In the genomic region with DNA sequence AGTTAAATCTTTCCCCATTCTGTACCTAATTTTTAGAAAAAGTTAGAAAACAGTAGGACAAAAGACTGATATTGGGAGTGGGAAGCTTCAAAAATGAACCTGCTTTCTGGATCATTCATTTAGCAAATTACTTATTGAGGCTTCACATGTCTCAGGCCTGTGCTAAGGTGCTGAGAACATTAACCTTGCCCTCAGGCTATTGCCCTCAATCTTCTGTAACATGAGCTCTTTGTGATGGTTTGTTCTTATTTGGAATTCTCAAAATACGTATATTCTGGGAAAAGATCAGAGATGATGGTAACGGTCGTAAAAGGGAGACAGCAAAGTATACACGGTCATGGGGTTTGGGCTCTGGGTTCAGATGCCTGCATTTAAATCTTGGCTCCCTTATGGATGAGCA, we compare ENCODE assay signal across 1 cellular context.
TF ChIP-seq lines count a peak whose summit lies in the region.

No MANE protein-coding gene starts in this region.

TF ChIP-seq in H1, 55 proteins besides CTCF, POLR2A, EP300 and RAD21:
- TF ChIP-seq JUN (IDR thresholded peaks at IDR 0.05; ENCODE audit: low read depth, low read length) (no peak), CREB1 (IDR thresholded peaks at IDR 0.05) (no peak), BRCA1 (IDR thresholded peaks at IDR 0.05; ENCODE audit: low read depth, low read length) (no peak), YY1 (IDR thresholded peaks at IDR 0.05; ENCODE audit: low read depth, low read length) (no peak)
